8 cellular contexts compared by ENCODE assay signal in the genomic region with DNA sequence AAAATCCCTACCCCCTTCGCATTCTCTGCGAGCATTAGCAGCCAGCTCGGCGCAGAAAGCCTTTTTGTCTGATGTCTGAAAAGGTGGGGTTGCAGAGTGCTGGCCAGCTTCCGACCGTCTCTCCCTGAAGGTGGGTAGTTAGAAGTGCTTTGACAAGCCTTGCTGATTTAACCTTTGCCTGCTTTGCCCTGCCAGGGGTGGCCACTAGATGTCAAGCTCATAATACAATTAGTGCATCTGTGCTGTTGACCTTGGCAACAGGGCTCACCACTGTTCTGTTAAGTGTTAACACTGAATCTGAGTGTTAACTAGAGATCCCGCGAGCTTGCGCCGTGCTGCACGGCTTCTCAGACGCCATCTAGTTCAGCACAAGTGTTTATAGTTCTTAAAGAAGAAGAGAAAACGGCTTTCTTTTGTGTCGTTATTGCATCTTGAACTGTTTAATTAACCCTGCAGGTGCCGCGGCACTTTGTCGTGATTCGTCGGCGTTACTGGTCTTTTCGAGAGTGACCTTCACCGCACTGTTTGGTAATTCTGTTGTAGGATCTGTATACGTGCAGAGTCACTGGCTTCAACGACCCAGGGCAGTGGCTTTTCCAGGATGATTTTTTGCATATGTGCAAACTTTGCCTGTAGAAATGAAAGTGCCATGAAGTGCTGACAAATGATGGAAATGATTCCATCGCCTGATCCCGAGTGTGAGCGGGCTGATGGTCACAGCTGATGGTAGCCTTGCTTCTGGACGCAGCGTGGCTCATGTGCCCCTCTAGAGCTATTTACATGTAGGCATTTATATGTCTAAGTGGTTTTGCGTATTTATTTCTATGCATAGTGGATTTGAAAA. TPM values are rescaled to one million over a fixed set of nuclear protein-coding genes. Genes with fewer than 3 reads are reported as not detected.
DNase-seq lines count a peak whose midpoint lies in the region; ATAC-seq, FAIRE-seq and TF ChIP-seq lines count a peak whose summit lies in the region.

No MANE protein-coding gene starts in this region.

- peak; percentile 43 for TF ChIP-seq CTCF in DOHH2 (IDR thresholded peaks at IDR 0.05; ENCODE audit: low read depth, low read length, poor library complexity, severe bottlenecking)
- TF ChIP-seq CTCF in bronchial epithelial cell (IDR thresholded peaks at IDR 0.05; ENCODE audit: insufficient read depth, low read length, severe bottlenecking): peak; percentile 74

- ATAC-seq in GM21526 (IDR thresholded peaks at IDR 0.05; ENCODE audit: low FRiP score, unreplicated experiment) (peak; percentile 59), GM19035 (IDR thresholded peaks at IDR 0.05; ENCODE audit: unreplicated experiment) (no peak)

- no peaks in the 10 kb centered on the region for H3K79me2 ChIP-seq in DOHH2 (ENCODE audit: control insufficient read depth, low read length)

- H3K9me3 ChIP-seq in DOHH2 (ENCODE audit: control insufficient read depth, insufficient read depth, low read length): no peaks in the 10 kb centered on the region
- no peaks in the 10 kb centered on the region for H3K9me3 ChIP-seq in effector memory CD4-positive, alpha-beta T cell (ENCODE audit: control insufficient read depth, low read length)

- H3K9me2 ChIP-seq in DOHH2 (replicated peaks; ENCODE audit: control insufficient read depth, low read length): no peaks in the 10 kb centered on the region

- peak; percentile 43 for FAIRE-seq in bronchial epithelial cell (lab: Jason Lieb, UNC)

- H3F3A ChIP-seq in DOHH2 (ENCODE audit: control insufficient read depth, insufficient read depth): no peaks in the 10 kb centered on the region

- DNase-seq in NCI-H146 treated with DMSO at 0.1 percent for 48 hours (lab: John Stamatoyannopoulos, UW; ENCODE audit: unreplicated experiment) (peak; percentile 85), bronchial epithelial cell (ENCODE audit: low read depth) (peak; percentile 38), midbrain (lab: John Stamatoyannopoulos, UW) (peak; percentile 40)
- no peak for DNase-seq in effector memory CD4-positive, alpha-beta T cell
- DNase-seq in stimulated activated CD4-positive, alpha-beta T cell treated with anti-CD3 and anti-CD28 coated beads, Interleukin-4, amount 100 ng/mL, for 4 hours: no peak

- no peaks in the 10 kb centered on the region for H4K20me1 ChIP-seq in DOHH2 (ENCODE audit: control insufficient read depth, insufficient read depth, low read depth, low read length)

- H3K27ac ChIP-seq in DOHH2 (ENCODE audit: low read depth, low read length): no peak overlapping the region
- no peak overlapping the region for H3K27ac ChIP-seq in effector memory CD4-positive, alpha-beta T cell (ENCODE audit: insufficient read depth, low read length, poor library complexity, severe bottlenecking)

- H3K27me3 ChIP-seq in DOHH2 (ENCODE audit: control insufficient read depth, low read length): peaks cover 24% of the 10 kb centered on the region
- peaks cover 36% of the 10 kb centered on the region for H3K27me3 ChIP-seq in bronchial epithelial cell (ENCODE audit: control insufficient read depth, insufficient read depth, low read length)
- peaks cover 32% of the 10 kb centered on the region for H3K27me3 ChIP-seq in effector memory CD4-positive, alpha-beta T cell (replicated peaks; ENCODE audit: control insufficient read depth, insufficient read depth, low read length, poor library complexity, severe bottlenecking)

- H3K4me1 ChIP-seq in DOHH2 (ENCODE audit: control insufficient read depth, low read length): no peaks in the 10 kb centered on the region
- peaks cover 7% of the 10 kb centered on the region for H3K4me1 ChIP-seq in effector memory CD4-positive, alpha-beta T cell (ENCODE audit: control insufficient read depth, insufficient read depth, low read length, poor library complexity, severe bottlenecking)

- H3K36me3 ChIP-seq in DOHH2 (ENCODE audit: control insufficient read depth, low read length) (no peaks in the 10 kb centered on the region), bronchial epithelial cell (ENCODE audit: control insufficient read depth, insufficient read depth, low read length) (no peaks in the 10 kb centered on the region)
- no peaks in the 10 kb centered on the region for H3K36me3 ChIP-seq in effector memory CD4-positive, alpha-beta T cell (ENCODE audit: control insufficient read depth, insufficient read depth, low read length)

- H3K4me2 ChIP-seq in DOHH2 (ENCODE audit: low read length): no peak overlapping the region

- H3K4me3 ChIP-seq in DOHH2 (ENCODE audit: low read length) (no peak overlapping the region), bronchial epithelial cell (ENCODE audit: low read depth, low read length) (no peak overlapping the region)
- H3K4me3 ChIP-seq in effector memory CD4-positive, alpha-beta T cell (ENCODE audit: insufficient read depth, low read depth, low read length, poor library complexity, severe bottlenecking): no peak overlapping the region

RNA-seq across cellular contexts. Expression of a gene that starts 5.5 kb away (rescaled TPM):
- total RNA-seq in bronchial epithelial cell: not detected in 2 replicates

Comparison
In these comparisons a context has a peak if more than half of its experiments do, and no peak if none do; other contexts are left out.
1. DNase-seq: peak in NCI-H146 treated with DMSO at 0.1 percent for 48 hours (single experiment), bronchial epithelial cell (single experiment) and midbrain (single experiment); none in effector memory CD4-positive, alpha-beta T cell (0 of 3) and stimulated activated CD4-positive, alpha-beta T cell treated with anti-CD3 and anti-CD28 coated beads, Interleukin-4, amount 100 ng/mL, for 4 hours (0 of 2).